ENCODE assay signal across 1 cellular context in genomic region chr6:138103876-138104275, GRCh38.
TF ChIP-seq lines count a peak whose summit lies in the region.

No MANE protein-coding gene starts in this region.

TF ChIP-seq in IMR-90, 13 proteins besides CTCF, POLR2A, EP300 and RAD21:
- TF ChIP-seq CEBPB (IDR thresholded peaks at IDR 0.05; ENCODE audit: low read depth, low read length): no peak
- no peak for TF ChIP-seq ELK1 (IDR thresholded peaks at IDR 0.05; ENCODE audit: borderline replicate concordance, low read depth, low read length)
- TF ChIP-seq CHD1 (IDR thresholded peaks at IDR 0.05; ENCODE audit: low read depth, low read length): no peak
- no peak for TF ChIP-seq MXI1 (IDR thresholded peaks at IDR 0.05; ENCODE audit: borderline replicate concordance, low read depth, low read length)
- no peak for TF ChIP-seq RFX5 (IDR thresholded peaks at IDR 0.05; ENCODE audit: low read depth, low read length)
- TF ChIP-seq RCOR1 (IDR thresholded peaks at IDR 0.05; ENCODE audit: insufficient replicate concordance, low read length): no peak
- no peak for TF ChIP-seq FOS (IDR thresholded peaks at IDR 0.05; ENCODE audit: low read depth, low read length)
- no peak for TF ChIP-seq SMC3 (IDR thresholded peaks at IDR 0.05; ENCODE audit: low read depth, low read length)
- TF ChIP-seq MAFK (IDR thresholded peaks at IDR 0.05; ENCODE audit: low read depth, low read length): no peak
- TF ChIP-seq NFE2L2 (IDR thresholded peaks at IDR 0.05; ENCODE audit: low read depth, low read length): no peak
TF ChIP-seq in IMR-90: peak in this region for 0.
